ENCODE assay signal across 1 cellular context in the genomic region with DNA sequence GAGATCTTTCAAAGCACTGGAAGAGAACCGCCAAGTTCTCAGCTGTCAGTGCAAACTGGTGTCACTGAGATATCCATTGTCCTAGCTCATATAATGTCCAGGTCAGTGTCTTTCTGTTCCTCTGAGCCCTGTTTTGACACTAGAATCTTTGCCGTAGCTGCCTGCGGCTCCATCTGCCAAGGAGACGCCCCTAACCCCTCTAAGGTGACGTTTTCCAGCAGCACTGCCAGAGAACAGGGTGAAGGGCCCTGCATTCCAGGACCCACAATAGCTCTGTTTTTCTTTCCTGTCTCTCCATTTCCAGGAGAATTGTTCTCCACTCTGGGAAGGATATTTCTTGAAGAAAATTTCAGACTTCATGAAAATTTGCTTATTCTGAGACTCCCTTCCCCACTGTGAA.
TF ChIP-seq lines count a peak whose summit lies in the region.

No MANE protein-coding gene starts in this region.

TF ChIP-seq in K562, 482 proteins besides CTCF, POLR2A, EP300 and RAD21 (continued from another document):
- TF ChIP-seq, protein P1, sequence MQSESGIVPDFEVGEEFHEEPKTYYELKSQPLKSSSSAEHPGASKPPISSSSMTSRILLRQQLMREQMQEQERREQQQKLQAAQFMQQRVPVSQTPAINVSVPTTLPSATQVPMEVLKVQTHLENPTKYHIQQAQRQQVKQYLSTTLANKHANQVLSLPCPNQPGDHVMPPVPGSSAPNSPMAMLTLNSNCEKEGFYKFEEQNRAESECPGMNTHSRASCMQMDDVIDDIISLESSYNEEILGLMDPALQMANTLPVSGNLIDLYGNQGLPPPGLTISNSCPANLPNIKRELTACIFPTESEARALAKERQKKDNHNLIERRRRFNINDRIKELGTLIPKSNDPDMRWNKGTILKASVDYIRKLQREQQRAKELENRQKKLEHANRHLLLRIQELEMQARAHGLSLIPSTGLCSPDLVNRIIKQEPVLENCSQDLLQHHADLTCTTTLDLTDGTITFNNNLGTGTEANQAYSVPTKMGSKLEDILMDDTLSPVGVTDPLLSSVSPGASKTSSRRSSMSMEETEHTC (IDR thresholded peaks at IDR 0.05) = no peak
- TF ChIP-seq, protein P2, sequence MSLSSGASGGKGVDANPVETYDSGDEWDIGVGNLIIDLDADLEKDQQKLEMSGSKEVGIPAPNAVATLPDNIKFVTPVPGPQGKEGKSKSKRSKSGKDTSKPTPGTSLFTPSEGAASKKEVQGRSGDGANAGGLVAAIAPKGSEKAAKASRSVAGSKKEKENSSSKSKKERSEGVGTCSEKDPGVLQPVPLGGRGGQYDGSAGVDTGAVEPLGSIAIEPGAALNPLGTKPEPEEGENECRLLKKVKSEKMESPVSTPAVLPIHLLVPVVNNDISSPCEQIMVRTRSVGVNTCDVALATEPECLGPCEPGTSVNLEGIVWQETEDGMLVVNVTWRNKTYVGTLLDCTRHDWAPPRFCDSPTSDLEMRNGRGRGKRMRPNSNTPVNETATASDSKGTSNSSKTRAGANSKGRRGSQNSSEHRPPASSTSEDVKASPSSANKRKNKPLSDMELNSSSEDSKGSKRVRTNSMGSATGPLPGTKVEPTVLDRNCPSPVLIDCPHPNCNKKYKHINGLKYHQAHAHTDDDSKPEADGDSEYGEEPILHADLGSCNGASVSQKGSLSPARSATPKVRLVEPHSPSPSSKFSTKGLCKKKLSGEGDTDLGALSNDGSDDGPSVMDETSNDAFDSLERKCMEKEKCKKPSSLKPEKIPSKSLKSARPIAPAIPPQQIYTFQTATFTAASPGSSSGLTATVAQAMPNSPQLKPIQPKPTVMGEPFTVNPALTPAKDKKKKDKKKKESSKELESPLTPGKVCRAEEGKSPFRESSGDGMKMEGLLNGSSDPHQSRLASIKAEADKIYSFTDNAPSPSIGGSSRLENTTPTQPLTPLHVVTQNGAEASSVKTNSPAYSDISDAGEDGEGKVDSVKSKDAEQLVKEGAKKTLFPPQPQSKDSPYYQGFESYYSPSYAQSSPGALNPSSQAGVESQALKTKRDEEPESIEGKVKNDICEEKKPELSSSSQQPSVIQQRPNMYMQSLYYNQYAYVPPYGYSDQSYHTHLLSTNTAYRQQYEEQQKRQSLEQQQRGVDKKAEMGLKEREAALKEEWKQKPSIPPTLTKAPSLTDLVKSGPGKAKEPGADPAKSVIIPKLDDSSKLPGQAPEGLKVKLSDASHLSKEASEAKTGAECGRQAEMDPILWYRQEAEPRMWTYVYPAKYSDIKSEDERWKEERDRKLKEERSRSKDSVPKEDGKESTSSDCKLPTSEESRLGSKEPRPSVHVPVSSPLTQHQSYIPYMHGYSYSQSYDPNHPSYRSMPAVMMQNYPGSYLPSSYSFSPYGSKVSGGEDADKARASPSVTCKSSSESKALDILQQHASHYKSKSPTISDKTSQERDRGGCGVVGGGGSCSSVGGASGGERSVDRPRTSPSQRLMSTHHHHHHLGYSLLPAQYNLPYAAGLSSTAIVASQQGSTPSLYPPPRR (CRISPR knock-in tag; IDR thresholded peaks at IDR 0.05; ENCODE audit: borderline replicate concordance) = no peak
- TF ChIP-seq, protein P3, sequence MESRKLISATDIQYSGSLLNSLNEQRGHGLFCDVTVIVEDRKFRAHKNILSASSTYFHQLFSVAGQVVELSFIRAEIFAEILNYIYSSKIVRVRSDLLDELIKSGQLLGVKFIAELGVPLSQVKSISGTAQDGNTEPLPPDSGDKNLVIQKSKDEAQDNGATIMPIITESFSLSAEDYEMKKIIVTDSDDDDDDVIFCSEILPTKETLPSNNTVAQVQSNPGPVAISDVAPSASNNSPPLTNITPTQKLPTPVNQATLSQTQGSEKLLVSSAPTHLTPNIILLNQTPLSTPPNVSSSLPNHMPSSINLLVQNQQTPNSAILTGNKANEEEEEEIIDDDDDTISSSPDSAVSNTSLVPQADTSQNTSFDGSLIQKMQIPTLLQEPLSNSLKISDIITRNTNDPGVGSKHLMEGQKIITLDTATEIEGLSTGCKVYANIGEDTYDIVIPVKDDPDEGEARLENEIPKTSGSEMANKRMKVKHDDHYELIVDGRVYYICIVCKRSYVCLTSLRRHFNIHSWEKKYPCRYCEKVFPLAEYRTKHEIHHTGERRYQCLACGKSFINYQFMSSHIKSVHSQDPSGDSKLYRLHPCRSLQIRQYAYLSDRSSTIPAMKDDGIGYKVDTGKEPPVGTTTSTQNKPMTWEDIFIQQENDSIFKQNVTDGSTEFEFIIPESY (CRISPR knock-in tag; IDR thresholded peaks at IDR 0.05) = no peak
- no peak for TF ChIP-seq CBFA2T2 (conservative IDR thresholded peaks at IDR 0.05)
- TF ChIP-seq KLF1 (tag; IDR thresholded peaks at IDR 0.05) = no peak
- TF ChIP-seq EHMT2 (IDR thresholded peaks at IDR 0.05) = no peak
- TF ChIP-seq, protein P4, sequence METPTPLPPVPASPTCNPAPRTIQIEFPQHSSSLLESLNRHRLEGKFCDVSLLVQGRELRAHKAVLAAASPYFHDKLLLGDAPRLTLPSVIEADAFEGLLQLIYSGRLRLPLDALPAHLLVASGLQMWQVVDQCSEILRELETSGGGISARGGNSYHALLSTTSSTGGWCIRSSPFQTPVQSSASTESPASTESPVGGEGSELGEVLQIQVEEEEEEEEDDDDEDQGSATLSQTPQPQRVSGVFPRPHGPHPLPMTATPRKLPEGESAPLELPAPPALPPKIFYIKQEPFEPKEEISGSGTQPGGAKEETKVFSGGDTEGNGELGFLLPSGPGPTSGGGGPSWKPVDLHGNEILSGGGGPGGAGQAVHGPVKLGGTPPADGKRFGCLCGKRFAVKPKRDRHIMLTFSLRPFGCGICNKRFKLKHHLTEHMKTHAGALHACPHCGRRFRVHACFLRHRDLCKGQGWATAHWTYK (CRISPR knock-in tag; IDR thresholded peaks at IDR 0.05) = no peak
- no peak for TF ChIP-seq TBP (optimal IDR thresholded peaks at IDR 0.05; ENCODE audit: low read depth, low read length)
- no peak for TF ChIP-seq NCOA6 (IDR thresholded peaks at IDR 0.05)
- TF ChIP-seq DNMT1 (IDR thresholded peaks at IDR 0.05) = no peak
- no peak for TF ChIP-seq U2AF2 (optimal IDR thresholded peaks at IDR 0.05; ENCODE audit: low read depth, low read length)
- no peak for TF ChIP-seq POLR2B (IDR thresholded peaks at IDR 0.05; ENCODE audit: low read depth, partially characterized antibody)
- TF ChIP-seq NONO (IDR thresholded peaks at IDR 0.05; ENCODE audit: low read depth in 2 of 2, low read length in 1 of 2) = no peak
